Comparison of ENCODE assay signal across 1 cellular context in genomic region chr21:35527358-35527757, GRCh38.
TF ChIP-seq lines count a peak whose summit lies in the region.

No MANE protein-coding gene starts in this region.

TF ChIP-seq in GM23338, 12 proteins besides CTCF, POLR2A, EP300 and RAD21 (continued from another document):
- TF ChIP-seq, protein P1, sequence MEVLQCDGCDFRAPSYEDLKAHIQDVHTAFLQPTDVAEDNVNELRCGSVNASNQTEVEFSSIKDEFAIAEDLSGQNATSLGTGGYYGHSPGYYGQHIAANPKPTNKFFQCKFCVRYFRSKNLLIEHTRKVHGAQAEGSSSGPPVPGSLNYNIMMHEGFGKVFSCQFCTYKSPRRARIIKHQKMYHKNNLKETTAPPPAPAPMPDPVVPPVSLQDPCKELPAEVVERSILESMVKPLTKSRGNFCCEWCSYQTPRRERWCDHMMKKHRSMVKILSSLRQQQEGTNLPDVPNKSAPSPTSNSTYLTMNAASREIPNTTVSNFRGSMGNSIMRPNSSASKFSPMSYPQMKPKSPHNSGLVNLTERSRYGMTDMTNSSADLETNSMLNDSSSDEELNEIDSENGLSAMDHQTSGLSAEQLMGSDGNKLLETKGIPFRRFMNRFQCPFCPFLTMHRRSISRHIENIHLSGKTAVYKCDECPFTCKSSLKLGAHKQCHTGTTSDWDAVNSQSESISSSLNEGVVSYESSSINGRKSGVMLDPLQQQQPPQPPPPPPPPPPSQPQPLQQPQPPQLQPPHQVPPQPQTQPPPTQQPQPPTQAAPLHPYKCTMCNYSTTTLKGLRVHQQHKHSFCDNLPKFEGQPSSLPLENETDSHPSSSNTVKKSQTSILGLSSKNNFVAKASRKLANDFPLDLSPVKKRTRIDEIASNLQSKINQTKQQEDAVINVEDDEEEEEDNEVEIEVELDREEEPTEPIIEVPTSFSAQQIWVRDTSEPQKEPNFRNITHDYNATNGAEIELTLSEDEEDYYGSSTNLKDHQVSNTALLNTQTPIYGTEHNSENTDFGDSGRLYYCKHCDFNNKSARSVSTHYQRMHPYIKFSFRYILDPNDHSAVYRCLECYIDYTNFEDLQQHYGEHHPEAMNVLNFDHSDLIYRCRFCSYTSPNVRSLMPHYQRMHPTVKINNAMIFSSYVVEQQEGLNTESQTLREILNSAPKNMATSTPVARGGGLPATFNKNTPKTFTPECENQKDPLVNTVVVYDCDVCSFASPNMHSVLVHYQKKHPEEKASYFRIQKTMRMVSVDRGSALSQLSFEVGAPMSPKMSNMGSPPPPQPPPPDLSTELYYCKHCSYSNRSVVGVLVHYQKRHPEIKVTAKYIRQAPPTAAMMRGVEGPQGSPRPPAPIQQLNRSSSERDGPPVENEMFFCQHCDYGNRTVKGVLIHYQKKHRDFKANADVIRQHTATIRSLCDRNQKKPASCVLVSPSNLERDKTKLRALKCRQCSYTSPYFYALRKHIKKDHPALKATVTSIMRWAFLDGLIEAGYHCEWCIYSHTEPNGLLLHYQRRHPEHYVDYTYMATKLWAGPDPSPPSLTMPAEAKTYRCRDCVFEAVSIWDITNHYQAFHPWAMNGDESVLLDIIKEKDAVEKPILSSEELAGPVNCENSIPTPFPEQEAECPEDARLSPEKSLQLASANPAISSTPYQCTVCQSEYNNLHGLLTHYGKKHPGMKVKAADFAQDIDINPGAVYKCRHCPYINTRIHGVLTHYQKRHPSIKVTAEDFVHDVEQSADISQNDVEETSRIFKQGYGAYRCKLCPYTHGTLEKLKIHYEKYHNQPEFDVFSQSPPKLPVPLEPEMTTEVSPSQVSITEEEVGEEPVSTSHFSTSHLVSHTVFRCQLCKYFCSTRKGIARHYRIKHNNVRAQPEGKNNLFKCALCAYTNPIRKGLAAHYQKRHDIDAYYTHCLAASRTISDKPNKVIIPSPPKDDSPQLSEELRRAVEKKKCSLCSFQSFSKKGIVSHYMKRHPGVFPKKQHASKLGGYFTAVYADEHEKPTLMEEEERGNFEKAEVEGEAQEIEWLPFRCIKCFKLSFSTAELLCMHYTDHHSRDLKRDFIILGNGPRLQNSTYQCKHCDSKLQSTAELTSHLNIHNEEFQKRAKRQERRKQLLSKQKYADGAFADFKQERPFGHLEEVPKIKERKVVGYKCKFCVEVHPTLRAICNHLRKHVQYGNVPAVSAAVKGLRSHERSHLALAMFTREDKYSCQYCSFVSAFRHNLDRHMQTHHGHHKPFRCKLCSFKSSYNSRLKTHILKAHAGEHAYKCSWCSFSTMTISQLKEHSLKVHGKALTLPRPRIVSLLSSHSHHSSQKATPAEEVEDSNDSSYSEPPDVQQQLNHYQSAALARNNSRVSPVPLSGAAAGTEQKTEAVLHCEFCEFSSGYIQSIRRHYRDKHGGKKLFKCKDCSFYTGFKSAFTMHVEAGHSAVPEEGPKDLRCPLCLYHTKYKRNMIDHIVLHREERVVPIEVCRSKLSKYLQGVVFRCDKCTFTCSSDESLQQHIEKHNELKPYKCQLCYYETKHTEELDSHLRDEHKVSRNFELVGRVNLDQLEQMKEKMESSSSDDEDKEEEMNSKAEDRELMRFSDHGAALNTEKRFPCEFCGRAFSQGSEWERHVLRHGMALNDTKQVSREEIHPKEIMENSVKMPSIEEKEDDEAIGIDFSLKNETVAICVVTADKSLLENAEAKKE (CRISPR knock-in tag; IDR thresholded peaks at IDR 0.05) = no peak
- TF ChIP-seq POLR2AphosphoS5 (IDR thresholded peaks at IDR 0.05; ENCODE audit: low read depth) = no peak
- TF ChIP-seq JUNB (IDR thresholded peaks at IDR 0.05; ENCODE audit: unreplicated experiment) = no peak
- no peak for TF ChIP-seq EZH2 (IDR thresholded peaks at IDR 0.05; ENCODE audit: low read depth, unreplicated experiment)
